In genomic region chr11:70139785-70140410, GRCh38 we compare ENCODE assay signal across 27 cellular contexts.
DNase-seq lines count a peak whose midpoint lies in the region; ATAC-seq and TF ChIP-seq lines count a peak whose summit lies in the region.
"Had no signal": no experiment of that assay in that cellular context is flagged by ENCODE, and none has a peak within 500 bp of the region (broad histone marks: within the 10 kb centered on the region; RNA-seq: fewer than 3 reads in every experiment).

No MANE protein-coding gene starts in this region.

- CTCF ChIA-PET in PC-3 (lab: Charles Lee) = no interaction called here

- no peaks in the 10 kb centered on the region for H3F3A ChIP-seq in PC-3 (ENCODE audit: low read length, unreplicated experiment)

- H2AFZ ChIP-seq in PC-3 (ENCODE audit: low read length) = no peak overlapping the region
- H2AFZ ChIP-seq: GM23338 had no signal

- H3K4me1 Mint-ChIP-seq in endodermal cell = peaks cover 59% of the 10 kb centered on the region
- no peaks in the 10 kb centered on the region for H3K4me1 Mint-ChIP-seq in natural killer cell treated with Interleukin-12 subunit alpha and Interleukin-12 subunit beta and Interleukin-15 and Interleukin-18, amount 100 ng/mL, for 72 hours (ENCODE audit: low read depth in 2 of 2)
- H3K4me1 Mint-ChIP-seq: activated naive CD4-positive, alpha-beta T cell treated with anti-CD3 and anti-CD28 coated beads, Interleukin-2, amount 10 ng/mL, durations not matched to agents 7 days and 5 days; CD8-positive, alpha-beta memory T cell; natural killer cell had no signal

- POLR2A ChIA-PET in PC-3 (lab: Charles Lee; ENCODE audit: unreplicated experiment) = no interaction called here

- no peaks in the 10 kb centered on the region for H3K9me3 Mint-ChIP-seq in endodermal cell
- no peaks in the 10 kb centered on the region for H3K9me3 Mint-ChIP-seq in natural killer cell treated with Interleukin-12 subunit alpha and Interleukin-12 subunit beta and Interleukin-15 and Interleukin-18, amount 100 ng/mL, for 72 hours
- H3K9me3 Mint-ChIP-seq: activated CD4-positive, alpha-beta memory T cell treated with anti-CD3 and anti-CD28 coated beads for 36 hours; activated naive CD4-positive, alpha-beta T cell treated with anti-CD3 and anti-CD28 coated beads, Interleukin-2, amount 10 ng/mL, durations not matched to agents 7 days and 5 days; CD8-positive, alpha-beta memory T cell; GM23338; natural killer cell; stimulated activated naive CD8-positive, alpha-beta T cell treated with anti-CD3 and anti-CD28 coated beads, Interleukin-15, Interleukin-2, amounts not matched to agents 100 ng/mL and 50 ng/mL, for 24 hours had no signal

- no TSS peak for BruUV-seq in PC-3 (replicated peaks; lab: Mats Ljungman, UMichigan)

- H3K36me3 ChIP-seq in PC-3 (ENCODE audit: low read depth, low read length) = peaks cover 51% of the 10 kb centered on the region
- H3K36me3 ChIP-seq in endodermal cell (ENCODE audit: control insufficient read depth, insufficient read depth, low read length) = no peaks in the 10 kb centered on the region
- H3K36me3 ChIP-seq in lung (ENCODE audit: control insufficient read depth in 2 of 2, insufficient read depth in 2 of 2, low read length in 2 of 2) = no peaks in the 10 kb centered on the region
- no peaks in the 10 kb centered on the region for H3K36me3 ChIP-seq in stomach
- H3K36me3 ChIP-seq: adrenal gland had no signal

- H3K27ac ChIP-seq in PC-3 (ENCODE audit: low read length) = 0 out of 2 replicates have a peak overlapping the region, but pooled peaks have one; percentile 8
- H3K27ac ChIP-seq in endodermal cell (ENCODE audit: low read depth, low read length) = no peak overlapping the region
- H3K27ac ChIP-seq in lung (ENCODE audit: low read depth in 1 of 2, low read length in 1 of 2) = peak overlapping the region in 1 of 2 donors; percentile 78
- H3K27ac ChIP-seq in stomach = peak overlapping the region; percentile 74 to 89 (median 85)
- H3K27ac ChIP-seq: adrenal gland, body of pancreas had no signal

- H3K27me3 ChIP-seq in PC-3 (ENCODE audit: low read length) = no peaks in the 10 kb centered on the region
- peaks cover 3% of the 10 kb centered on the region for H3K27me3 ChIP-seq in endodermal cell (ENCODE audit: control insufficient read depth, insufficient read depth, low read length, poor library complexity, severe bottlenecking)
- H3K27me3 ChIP-seq in lung (ENCODE audit: control insufficient read depth, insufficient read depth) = no peaks in the 10 kb centered on the region
- peaks cover 0 to 40% (median 4%) of the 10 kb centered on the region in 3 donors for H3K27me3 ChIP-seq in stomach
- H3K27me3 ChIP-seq: body of pancreas had no signal

- H4K20me1 ChIP-seq in PC-3 (ENCODE audit: low read length) = no peaks in the 10 kb centered on the region

- H3K9me2 ChIP-seq in PC-3 (replicated peaks; ENCODE audit: low read length) = no peaks in the 10 kb centered on the region
- H3K9me2 ChIP-seq: SK-N-SH had no signal

- H3K9ac ChIP-seq in PC-3 (ENCODE audit: low read length) (no peak overlapping the region), endodermal cell (ENCODE audit: extremely low read depth, low read length, poor library complexity, severe bottlenecking) (peak overlapping the region; percentile 36)
- H3K9ac ChIP-seq: SK-N-SH had no signal

- H3K9me3 ChIP-seq in PC-3 (ENCODE audit: low read length) (no peaks in the 10 kb centered on the region), endodermal cell (ENCODE audit: control insufficient read depth, low read length) (no peaks in the 10 kb centered on the region), lung (ENCODE audit: control insufficient read depth in 2 of 2, insufficient read depth in 1 of 2, low read length in 1 of 2) (no peaks in the 10 kb centered on the region), stomach (no peaks in the 10 kb centered on the region)
- H3K9me3 ChIP-seq: adrenal gland, body of pancreas, SK-N-SH had no signal

- H3K4me1 ChIP-seq in PC-3 (ENCODE audit: insufficient read depth, low read length) = peaks cover 33% of the 10 kb centered on the region
- H3K4me1 ChIP-seq in endodermal cell (ENCODE audit: control insufficient read depth, insufficient read depth, low read length) = peaks cover 37% of the 10 kb centered on the region
- H3K4me1 ChIP-seq in lung (ENCODE audit: control insufficient read depth in 2 of 2, insufficient read depth in 2 of 2, low read length in 2 of 2) = peaks cover 0 to 5% of the 10 kb centered on the region in 2 donors
- peaks cover 0 to 36% (median 22%) of the 10 kb centered on the region in 4 donors for H3K4me1 ChIP-seq in stomach
- H3K4me1 ChIP-seq: adrenal gland had no signal

- DNase-seq in PC-3 = no peak
- DNase-seq in endodermal cell = no peak
- DNase-seq in lung (ENCODE audit: low spot score) = peak; percentile 31
- peak; percentile 71 for DNase-seq in stomach
- DNase-seq in NOMO-1 treated with DMSO at 0.1 percent for 48 hours (lab: John Stamatoyannopoulos, UW; ENCODE audit: unreplicated experiment) = no peak
- no peak for DNase-seq in natural killer cell treated with Interleukin-12 subunit alpha and Interleukin-12 subunit beta and Interleukin-15 and Interleukin-18, amount 100 ng/mL, for 72 hours (ENCODE audit: low spot score)
- DNase-seq in stimulated activated CD4-positive, alpha-beta T cell treated with anti-CD3 and anti-CD28 coated beads, Interleukin-15, amount 100 ng/mL, for 24 hours = no peak
- no peak for DNase-seq in AG20443 (ENCODE audit: low spot score)
- DNase-seq: activated CD4-positive, alpha-beta memory T cell treated with anti-CD3 and anti-CD28 coated beads for 36 hours; activated CD4-positive, CD25-positive, alpha-beta regulatory T cell treated with anti-CD3 and anti-CD28 coated beads, Interleukin-2, amount 50 U/mL, for 72 hours; activated CD8-positive, alpha-beta memory T cell treated with anti-CD3 and anti-CD28 coated beads, Interleukin-2, amount 50 U/mL, for 4 hours; activated naive CD4-positive, alpha-beta T cell treated with anti-CD3 and anti-CD28 coated beads, Interleukin-2, amount 10 ng/mL, durations not matched to agents 7 days and 5 days; adrenal gland; body of pancreas; CD8-positive, alpha-beta memory T cell; cerebellar nuclear complex; dermis blood vessel endothelial cell; EL; natural killer cell; NCI-H1694 treated with DMSO at 0.1 percent for 48 hours; NCI-H2171; NCI-H510A; SK-N-SH had no signal

- ATAC-seq in PC-3 = peak; percentile 6; the same call in 1 of the 2 replicates
- ATAC-seq in lung (ENCODE audit: insufficient read depth, low FRiP score) = peak; percentile 20
- no peak for ATAC-seq in natural killer cell treated with Interleukin-12 subunit alpha and Interleukin-12 subunit beta and Interleukin-15 and Interleukin-18, amount 100 ng/mL, for 72 hours
- ATAC-seq: body of pancreas, GM23338, left lobe of liver, natural killer cell, Right ventricle myocardium inferior had no signal

- intact Hi-C loops in PC-3 (cut with micrococcal nuclease) (loop anchor here (5.0 kb wide), 1 partner anchor 223 kb away; no protein-coding TSS in a partner anchor), stomach (cut with DNase I; ENCODE audit: low total_unique reads) (no loop called here)

- TF ChIP-seq EP300 in stomach (IDR thresholded peaks at IDR 0.05) = no peak

- H3K79me2 ChIP-seq in PC-3 (ENCODE audit: low read length) = no peaks in the 10 kb centered on the region

- peak overlapping the region; percentile 91 for H3K27ac Mint-ChIP-seq in endodermal cell
- H3K27ac Mint-ChIP-seq in natural killer cell treated with Interleukin-12 subunit alpha and Interleukin-12 subunit beta and Interleukin-15 and Interleukin-18, amount 100 ng/mL, for 72 hours = no peak overlapping the region
- H3K27ac Mint-ChIP-seq: activated CD4-positive, alpha-beta memory T cell treated with anti-CD3 and anti-CD28 coated beads for 36 hours; activated naive CD4-positive, alpha-beta T cell treated with anti-CD3 and anti-CD28 coated beads, Interleukin-2, amount 10 ng/mL, durations not matched to agents 7 days and 5 days; CD8-positive, alpha-beta memory T cell; GM23338; natural killer cell; stimulated activated naive CD8-positive, alpha-beta T cell treated with anti-CD3 and anti-CD28 coated beads, Interleukin-15, Interleukin-2, amounts not matched to agents 100 ng/mL and 50 ng/mL, for 24 hours had no signal

- TF ChIP-seq CTCF in PC-3 (conservative IDR thresholded peaks at IDR 0.05; ENCODE audit: low read depth, low read length) (no peak), endodermal cell (conservative IDR thresholded peaks at IDR 0.05) (no peak), lung (IDR thresholded peaks at IDR 0.05; ENCODE audit: control extremely low read depth, extremely low read depth) (no peak), stomach (IDR thresholded peaks at IDR 0.05) (no peak)

- TF ChIP-seq POLR2A in stomach (IDR thresholded peaks at IDR 0.05) = no peak

- H3K36me3 Mint-ChIP-seq in endodermal cell (ENCODE audit: low read depth) = no peaks in the 10 kb centered on the region
- no peaks in the 10 kb centered on the region for H3K36me3 Mint-ChIP-seq in natural killer cell treated with Interleukin-12 subunit alpha and Interleukin-12 subunit beta and Interleukin-15 and Interleukin-18, amount 100 ng/mL, for 72 hours
- H3K36me3 Mint-ChIP-seq: activated CD4-positive, alpha-beta memory T cell treated with anti-CD3 and anti-CD28 coated beads for 36 hours; activated naive CD4-positive, alpha-beta T cell treated with anti-CD3 and anti-CD28 coated beads, Interleukin-2, amount 10 ng/mL, durations not matched to agents 7 days and 5 days; CD8-positive, alpha-beta memory T cell; natural killer cell had no signal

- H3K4me2 ChIP-seq in PC-3 (ENCODE audit: low read length) = no peak overlapping the region
- H3K4me2 ChIP-seq: GM23338, SK-N-SH had no signal

- H3K4me3 ChIP-seq in PC-3 (ENCODE audit: low read length) (no peak overlapping the region), endodermal cell (ENCODE audit: low read length) (no peak overlapping the region), lung (no peak overlapping the region), stomach (no peak overlapping the region)
- H3K4me3 ChIP-seq: adrenal gland, body of pancreas, GM23338 had no signal

- H3K27me3 Mint-ChIP-seq in endodermal cell (ENCODE audit: insufficient read depth) = peaks cover 8% of the 10 kb centered on the region
- peaks cover 26 to 36% of the 10 kb centered on the region in 2 donors for H3K27me3 Mint-ChIP-seq in natural killer cell treated with Interleukin-12 subunit alpha and Interleukin-12 subunit beta and Interleukin-15 and Interleukin-18, amount 100 ng/mL, for 72 hours

- 91 to 97% methylated on average over 14 to 15 of the region's 15 CpGs for WGBS in endodermal cell (ENCODE audit: insufficient coverage in 1 of 2, insufficient read length in 1 of 2), 2 experiments
- 69 to 83% methylated on average over 15 of the region's 15 CpGs for WGBS in lung, 2 donors
- 35 to 55% (median 42%) methylated on average over 15 of the region's 15 CpGs for WGBS in stomach, 5 donors

- no peak overlapping the region for H3K4me3 Mint-ChIP-seq in endodermal cell
- H3K4me3 Mint-ChIP-seq in natural killer cell treated with Interleukin-12 subunit alpha and Interleukin-12 subunit beta and Interleukin-15 and Interleukin-18, amount 100 ng/mL, for 72 hours = no peak overlapping the region
- H3K4me3 Mint-ChIP-seq: activated CD4-positive, alpha-beta memory T cell treated with anti-CD3 and anti-CD28 coated beads for 36 hours; activated naive CD4-positive, alpha-beta T cell treated with anti-CD3 and anti-CD28 coated beads, Interleukin-2, amount 10 ng/mL, durations not matched to agents 7 days and 5 days; GM23338; natural killer cell; stimulated activated naive CD8-positive, alpha-beta T cell treated with anti-CD3 and anti-CD28 coated beads, Interleukin-15, Interleukin-2, amounts not matched to agents 100 ng/mL and 50 ng/mL, for 24 hours had no signal

Comparison
In these comparisons a context has a peak if more than half of its experiments do, and no peak if none do; other contexts are left out.
1. ATAC-seq: peak in PC-3 (single experiment) and lung (single experiment); none in natural killer cell treated with Interleukin-12 subunit alpha and Interleukin-12 subunit beta and Interleukin-15 and Interleukin-18, amount 100 ng/mL, for 72 hours (0 of 2).
2. DNase-seq: peak in lung (single experiment) and stomach (single experiment); none in PC-3 (single experiment), endodermal cell (single experiment), NOMO-1 treated with DMSO at 0.1 percent for 48 hours (single experiment), natural killer cell treated with Interleukin-12 subunit alpha and Interleukin-12 subunit beta and Interleukin-15 and Interleukin-18, amount 100 ng/mL, for 72 hours (single experiment), stimulated activated CD4-positive, alpha-beta T cell treated with anti-CD3 and anti-CD28 coated beads, Interleukin-15, amount 100 ng/mL, for 24 hours (single experiment) and AG20443 (single experiment).